9 cellular contexts compared by ENCODE assay signal in genomic region chr2:96887419-96888081, GRCh38. TPM values are rescaled to one million over a fixed set of nuclear protein-coding genes. Genes with fewer than 3 reads are reported as not detected.
DNase-seq lines count a peak whose midpoint lies in the region; ATAC-seq and TF ChIP-seq lines count a peak whose summit lies in the region.
"Had no signal": no experiment of that assay in that cellular context is flagged by ENCODE, and none has a peak within 500 bp of the region (broad histone marks: within the 10 kb centered on the region; RNA-seq: fewer than 3 reads in every experiment).

No MANE protein-coding gene starts in this region.

- peak overlapping the region; percentile 64 to 90 (median 77) for H3K4me2 ChIP-seq in BLaER1 treated with 17β-estradiol and CSF1 and Interleukin-3, amounts not matched to agents 10 nM and 100 nM

- H3K4me3 Mint-ChIP-seq in activated T-helper 1 cell treated with anti-CD3 and anti-CD28 coated beads, Interleukin-12 subunit alpha, Interleukin-12 subunit beta, Interleukin-2, Interleukin-4 antibody, amounts not matched to agents 30 ng/mL and 10 ng/mL and 1 ng/mL, durations not matched to agents 14 hours and 24 hours and 36 hours = no peak overlapping the region

- H3K27ac ChIP-seq in BLaER1 treated with 17β-estradiol and CSF1 and Interleukin-3, amounts not matched to agents 10 nM and 100 nM = peak overlapping the region in 6 of 11 experiments; percentile 41 to 66 (median 48); a peak in 12 of 22 replicates
- H3K27ac ChIP-seq in angular gyrus (ENCODE audit: low read depth, low read length) = peak overlapping the region; percentile 98
- no peak overlapping the region for H3K27ac ChIP-seq in right cardiac atrium (ENCODE audit: low read length)
- H3K27ac ChIP-seq in prostate gland = peak overlapping the region; percentile 76 to 86

- DNase-seq in right cardiac atrium (peak; percentile 52 to 86 (median 79)), prostate gland (ENCODE audit: low spot score) (peak; percentile 23), DMS 273 treated with DMSO at 0.1 percent for 48 hours (lab: John Stamatoyannopoulos, UW) (no peak), NCI-H1092 (lab: John Stamatoyannopoulos, UW) (no peak), iPS-NIHi11 (ENCODE audit: low spot score) (no peak)
- no peak for DNase-seq in activated T-helper 1 cell treated with anti-CD3 and anti-CD28 coated beads, Interleukin-12 subunit alpha, Interleukin-12 subunit beta, Interleukin-2, Interleukin-4 antibody, amounts not matched to agents 30 ng/mL and 10 ng/mL and 1 ng/mL, durations not matched to agents 14 hours and 24 hours and 36 hours (ENCODE audit: low spot score)

- H3K9me3 Mint-ChIP-seq in activated T-helper 1 cell treated with anti-CD3 and anti-CD28 coated beads, Interleukin-12 subunit alpha, Interleukin-12 subunit beta, Interleukin-2, Interleukin-4 antibody, amounts not matched to agents 30 ng/mL and 10 ng/mL and 1 ng/mL, durations not matched to agents 14 hours and 24 hours and 36 hours = no peaks in the 10 kb centered on the region

- no peaks in the 10 kb centered on the region for H3K36me3 ChIP-seq in BLaER1 treated with 17β-estradiol and CSF1 and Interleukin-3, amounts not matched to agents 10 nM and 100 nM
- no peaks in the 10 kb centered on the region for H3K36me3 ChIP-seq in prostate gland

- H3K4me1 Mint-ChIP-seq in activated T-helper 1 cell treated with anti-CD3 and anti-CD28 coated beads, Interleukin-12 subunit alpha, Interleukin-12 subunit beta, Interleukin-2, Interleukin-4 antibody, amounts not matched to agents 30 ng/mL and 10 ng/mL and 1 ng/mL, durations not matched to agents 14 hours and 24 hours and 36 hours (ENCODE audit: low read depth) = peaks cover 14% of the 10 kb centered on the region

- H3K4me3 ChIP-seq in BLaER1 treated with 17β-estradiol and CSF1 and Interleukin-3, amounts not matched to agents 10 nM and 100 nM = no peak overlapping the region
- H3K4me3 ChIP-seq in right cardiac atrium (ENCODE audit: low read length) = no peak overlapping the region
- no peak overlapping the region for H3K4me3 ChIP-seq in prostate gland
- H3K4me3 ChIP-seq: GM12878 had no signal

- peaks cover 36 to 86% (median 67%) of the 10 kb centered on the region in 10 experiments for H3K4me1 ChIP-seq in BLaER1 treated with 17β-estradiol and CSF1 and Interleukin-3, amounts not matched to agents 10 nM and 100 nM
- H3K4me1 ChIP-seq in right cardiac atrium (ENCODE audit: control insufficient read depth, insufficient read depth, low read length) = peaks cover 12% of the 10 kb centered on the region
- peaks cover 19% of the 10 kb centered on the region for H3K4me1 ChIP-seq in prostate gland (replicated peaks)

- peaks cover 0 to 30% (median 0%) of the 10 kb centered on the region in 11 experiments; a peak in 5 of 22 replicates for H4K20me1 ChIP-seq in BLaER1 treated with 17β-estradiol and CSF1 and Interleukin-3, amounts not matched to agents 10 nM and 100 nM

- 42% methylated on average over 19 of the region's 19 CpGs for WGBS in right cardiac atrium
- WGBS in prostate gland = 28% methylated on average over 19 of the region's 19 CpGs

- H3K9me3 ChIP-seq in BLaER1 treated with 17β-estradiol and CSF1 and Interleukin-3, amounts not matched to agents 10 nM and 100 nM (replicated peaks in 1 of 11) = no peaks in the 10 kb centered on the region
- H3K9me3 ChIP-seq in right cardiac atrium (ENCODE audit: control insufficient read depth, low read length) (no peaks in the 10 kb centered on the region), prostate gland (no peaks in the 10 kb centered on the region)

- peaks cover 1% of the 10 kb centered on the region for H3K36me3 Mint-ChIP-seq in activated T-helper 1 cell treated with anti-CD3 and anti-CD28 coated beads, Interleukin-12 subunit alpha, Interleukin-12 subunit beta, Interleukin-2, Interleukin-4 antibody, amounts not matched to agents 30 ng/mL and 10 ng/mL and 1 ng/mL, durations not matched to agents 14 hours and 24 hours and 36 hours (ENCODE audit: low read depth)

- peak overlapping the region in 3 of 11 experiments; percentile 27 to 46 (median 30); a peak in 2 of 22 replicates for H3K9ac ChIP-seq in BLaER1 treated with 17β-estradiol and CSF1 and Interleukin-3, amounts not matched to agents 10 nM and 100 nM

- peaks cover 2% of the 10 kb centered on the region for H3K27me3 Mint-ChIP-seq in activated T-helper 1 cell treated with anti-CD3 and anti-CD28 coated beads, Interleukin-12 subunit alpha, Interleukin-12 subunit beta, Interleukin-2, Interleukin-4 antibody, amounts not matched to agents 30 ng/mL and 10 ng/mL and 1 ng/mL, durations not matched to agents 14 hours and 24 hours and 36 hours (ENCODE audit: insufficient read depth)

- H3K27ac Mint-ChIP-seq in activated T-helper 1 cell treated with anti-CD3 and anti-CD28 coated beads, Interleukin-12 subunit alpha, Interleukin-12 subunit beta, Interleukin-2, Interleukin-4 antibody, amounts not matched to agents 30 ng/mL and 10 ng/mL and 1 ng/mL, durations not matched to agents 14 hours and 24 hours and 36 hours = no peak overlapping the region

- peaks cover 0 to 63% (median 0%) of the 10 kb centered on the region in 11 experiments; a peak in 4 of 22 replicates for H3K27me3 ChIP-seq in BLaER1 treated with 17β-estradiol and CSF1 and Interleukin-3, amounts not matched to agents 10 nM and 100 nM
- no peaks in the 10 kb centered on the region for H3K27me3 ChIP-seq in right cardiac atrium (ENCODE audit: control insufficient read depth, insufficient read depth)
- no peaks in the 10 kb centered on the region for H3K27me3 ChIP-seq in prostate gland (replicated peaks; ENCODE audit: insufficient read depth)

- TF ChIP-seq POLR2A in prostate gland (IDR thresholded peaks at IDR 0.05) = no peak

- peak; percentile 36 to 76 for ATAC-seq in right cardiac atrium

- intact Hi-C loops in right cardiac atrium (cut with DNase I) (no loop called here), prostate gland (cut with DNase I) (no loop called here)
- intact Hi-C loops in activated T-helper 1 cell treated with anti-CD3 and anti-CD28 coated beads, Interleukin-12 subunit alpha, Interleukin-12 subunit beta, Interleukin-2, Interleukin-4 antibody, amounts not matched to agents 30 ng/mL and 10 ng/mL and 1 ng/mL, durations not matched to agents 14 hours and 24 hours and 36 hours (cut with micrococcal nuclease) = loop anchor here (2.0 kb wide), 1 partner anchor 15 kb away; no protein-coding TSS in a partner anchor

- TF ChIP-seq CTCF in prostate gland (IDR thresholded peaks at IDR 0.05) = no peak

RNA-seq across cellular contexts. Expression of gene SEMA4C, which starts 17.7 kb away (rescaled TPM):
- total RNA-seq in right cardiac atrium = 10 to 100 TPM; 22.0 to 28.5 (median 24.5) TPM
- 19.3 TPM for polyA plus RNA-seq in right cardiac atrium
- total RNA-seq in prostate gland = 10 to 100 TPM; 35.8 to 45.9 TPM
- total RNA-seq in activated T-helper 1 cell treated with anti-CD3 and anti-CD28 coated beads, Interleukin-12 subunit alpha, Interleukin-12 subunit beta, Interleukin-2, Interleukin-4 antibody, amounts not matched to agents 30 ng/mL and 10 ng/mL and 1 ng/mL, durations not matched to agents 14 hours and 24 hours and 36 hours = 18.7 and 20.6 TPM in 2 replicates

RNA-seq across cellular contexts. Expression of gene ANKRD39, which starts 29.7 kb away (rescaled TPM):
- 10 to 100 TPM; 11.8 to 17.3 (median 14.1) TPM for total RNA-seq in right cardiac atrium
- polyA plus RNA-seq in right cardiac atrium = 23.3 TPM
- 10 to 100 TPM; 21.2 to 38.7 TPM for total RNA-seq in prostate gland
- 40.8 and 41.1 TPM in 2 replicates for total RNA-seq in activated T-helper 1 cell treated with anti-CD3 and anti-CD28 coated beads, Interleukin-12 subunit alpha, Interleukin-12 subunit beta, Interleukin-2, Interleukin-4 antibody, amounts not matched to agents 30 ng/mL and 10 ng/mL and 1 ng/mL, durations not matched to agents 14 hours and 24 hours and 36 hours

RNA-seq across cellular contexts. Expression of gene ANKRD23, which starts 43.7 kb away (rescaled TPM):
- total RNA-seq in right cardiac atrium (10 to 100 TPM in 3 of 4 donors, 1 to 10 TPM in 1; 8.2 to 27.7 (median 17.3) TPM), prostate gland (10 to 100 TPM; 11.4 to 15.2 TPM)
- 27.0 TPM for polyA plus RNA-seq in right cardiac atrium
- total RNA-seq in activated T-helper 1 cell treated with anti-CD3 and anti-CD28 coated beads, Interleukin-12 subunit alpha, Interleukin-12 subunit beta, Interleukin-2, Interleukin-4 antibody, amounts not matched to agents 30 ng/mL and 10 ng/mL and 1 ng/mL, durations not matched to agents 14 hours and 24 hours and 36 hours = 8.2 and 8.8 TPM in 2 replicates

Comparison
In these comparisons a context has a peak if more than half of its experiments do, and no peak if none do; other contexts are left out.
1. DNase-seq: peak in right cardiac atrium (3 of 3) and prostate gland (single experiment); none in DMS 273 treated with DMSO at 0.1 percent for 48 hours (single experiment), NCI-H1092 (single experiment), iPS-NIHi11 (single experiment) and activated T-helper 1 cell treated with anti-CD3 and anti-CD28 coated beads, Interleukin-12 subunit alpha, Interleukin-12 subunit beta, Interleukin-2, Interleukin-4 antibody, amounts not matched to agents 30 ng/mL and 10 ng/mL and 1 ng/mL, durations not matched to agents 14 hours and 24 hours and 36 hours (single experiment).